In genomic region chr4:159267023-159267939, GRCh38 we compare ENCODE assay signal across 9 cellular contexts.
DNase-seq lines count a peak whose midpoint lies in the region; ATAC-seq and TF ChIP-seq lines count a peak whose summit lies in the region.
"Had no signal": no experiment of that assay in that cellular context is flagged by ENCODE, and none has a peak within 500 bp of the region (broad histone marks: within the 10 kb centered on the region; RNA-seq: fewer than 3 reads in every experiment).

No MANE protein-coding gene starts in this region.

- 62 to 90% methylated on average over 2 to 5 of the region's 5 CpGs for WGBS in endodermal cell (ENCODE audit: insufficient coverage in 1 of 2, insufficient read length in 1 of 2), 2 experiments

- H3K4me1 ChIP-seq in endodermal cell (ENCODE audit: control insufficient read depth, insufficient read depth, low read length): no peaks in the 10 kb centered on the region

- H3K4me3 Mint-ChIP-seq in endodermal cell: no peak overlapping the region
- no peak overlapping the region for H3K4me3 Mint-ChIP-seq in natural killer cell treated with Interleukin-12 subunit alpha and Interleukin-12 subunit beta and Interleukin-15 and Interleukin-18, amount 100 ng/mL, for 72 hours

- H3K4me3 ChIP-seq in endodermal cell (ENCODE audit: low read length): no peak overlapping the region

- no peak for TF ChIP-seq CTCF in endodermal cell (conservative IDR thresholded peaks at IDR 0.05)

- H3K9me3 Mint-ChIP-seq in endodermal cell: no peaks in the 10 kb centered on the region
- H3K9me3 Mint-ChIP-seq in natural killer cell treated with Interleukin-12 subunit alpha and Interleukin-12 subunit beta and Interleukin-15 and Interleukin-18, amount 100 ng/mL, for 72 hours: no peaks in the 10 kb centered on the region

- H3K27me3 ChIP-seq in endodermal cell (ENCODE audit: control insufficient read depth, insufficient read depth, low read length, poor library complexity, severe bottlenecking): no peaks in the 10 kb centered on the region

- no peaks in the 10 kb centered on the region for H3K27me3 Mint-ChIP-seq in endodermal cell (ENCODE audit: insufficient read depth)
- no peaks in the 10 kb centered on the region for H3K27me3 Mint-ChIP-seq in natural killer cell treated with Interleukin-12 subunit alpha and Interleukin-12 subunit beta and Interleukin-15 and Interleukin-18, amount 100 ng/mL, for 72 hours

- peak overlapping the region; percentile 60 for H3K27ac ChIP-seq in endodermal cell (ENCODE audit: low read depth, low read length)

- ATAC-seq in HG02885 (IDR thresholded peaks at IDR 0.05; ENCODE audit: poor library complexity, unreplicated experiment): peak; percentile 51
- ATAC-seq in natural killer cell treated with Interleukin-12 subunit alpha and Interleukin-12 subunit beta and Interleukin-15 and Interleukin-18, amount 100 ng/mL, for 72 hours: peak; percentile 60 to 67

- H3K9me3 ChIP-seq in endodermal cell (ENCODE audit: control insufficient read depth, low read length): no peaks in the 10 kb centered on the region

- no peak overlapping the region for H3K27ac Mint-ChIP-seq in endodermal cell
- no peak overlapping the region for H3K27ac Mint-ChIP-seq in natural killer cell treated with Interleukin-12 subunit alpha and Interleukin-12 subunit beta and Interleukin-15 and Interleukin-18, amount 100 ng/mL, for 72 hours

- H3K9ac ChIP-seq in endodermal cell (ENCODE audit: extremely low read depth, low read length, poor library complexity, severe bottlenecking): no peak overlapping the region

- H3K36me3 ChIP-seq in endodermal cell (ENCODE audit: control insufficient read depth, insufficient read depth, low read length): peaks cover 8% of the 10 kb centered on the region

- in situ Hi-C loops in ACHN (cut with HindIII; ENCODE audit: low pct_ligation_motif_present, low pct_unique_long_range_greater_than_20kb, low sequenced_read_pairs): no loop called here

- H3K36me3 Mint-ChIP-seq in endodermal cell (ENCODE audit: low read depth): no peaks in the 10 kb centered on the region
- no peaks in the 10 kb centered on the region for H3K36me3 Mint-ChIP-seq in natural killer cell treated with Interleukin-12 subunit alpha and Interleukin-12 subunit beta and Interleukin-15 and Interleukin-18, amount 100 ng/mL, for 72 hours

- DNase-seq in Ammon's horn (ENCODE audit: low spot score) (peak; percentile 57), endodermal cell (no peak), NCI-H82 treated with DMSO at 0.1 percent for 48 hours (lab: John Stamatoyannopoulos, UW; ENCODE audit: unreplicated experiment) (no peak), NK-92 (lab: John Stamatoyannopoulos, UW; ENCODE audit: unreplicated experiment) (no peak), T-helper 1 cell (no peak), ACHN (no peak)
- DNase-seq in natural killer cell treated with Interleukin-12 subunit alpha and Interleukin-12 subunit beta and Interleukin-15 and Interleukin-18, amount 100 ng/mL, for 72 hours (ENCODE audit: low spot score): no peak
- DNase-seq: stimulated activated CD8-positive, alpha-beta memory T cell treated with anti-CD3 and anti-CD28 coated beads, Interleukin-4, amount 100 ng/mL, for 48 hours had no signal

- H3K4me1 Mint-ChIP-seq in endodermal cell: peaks cover 4% of the 10 kb centered on the region
- H3K4me1 Mint-ChIP-seq in natural killer cell treated with Interleukin-12 subunit alpha and Interleukin-12 subunit beta and Interleukin-15 and Interleukin-18, amount 100 ng/mL, for 72 hours (ENCODE audit: low read depth in 2 of 2): peaks cover 7 to 11% of the 10 kb centered on the region in 2 donors
